Comparison of ENCODE assay signal across 8 cellular contexts in the genomic region with DNA sequence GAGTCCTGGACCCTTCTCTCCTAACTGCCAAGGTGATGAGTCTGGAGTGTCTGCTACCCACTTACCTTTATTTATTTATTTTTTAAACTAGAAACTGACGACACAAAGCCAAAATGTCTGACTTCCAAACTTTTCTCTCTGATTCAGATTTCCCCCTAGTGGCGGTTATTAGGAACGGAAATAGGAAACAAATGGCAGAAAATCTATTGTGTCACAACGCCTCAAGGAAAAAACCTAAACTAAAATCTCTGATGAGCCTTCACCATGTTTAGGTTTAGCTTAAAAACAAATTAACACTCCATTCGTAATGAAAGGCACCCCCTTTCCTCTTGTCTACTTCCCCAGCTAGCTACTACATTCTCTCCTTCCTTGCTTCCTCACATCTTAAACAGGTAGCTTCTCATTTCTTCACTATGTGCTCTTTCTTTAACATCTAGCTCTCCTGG.
DNase-seq lines count a peak whose midpoint lies in the region; ATAC-seq, FAIRE-seq and TF ChIP-seq lines count a peak whose summit lies in the region.

No MANE protein-coding gene starts in this region.

- H3K4me2 ChIP-seq in OCI-LY7 (ENCODE audit: low read length) (no peak overlapping the region), neural progenitor cell (no peak overlapping the region)

- intact Hi-C loops in OCI-LY7 (cut with micrococcal nuclease; ENCODE audit: unreplicated experiment) = no loop called here

- H3K4me1 Mint-ChIP-seq in neural progenitor cell = peaks cover 5% of the 10 kb centered on the region

- H3K9me3 ChIP-seq in OCI-LY7 (ENCODE audit: low read length) (no peaks in the 10 kb centered on the region), neural progenitor cell (ENCODE audit: low read depth) (no peaks in the 10 kb centered on the region)

- no peak overlapping the region for H3K27ac ChIP-seq in OCI-LY7 (ENCODE audit: low read depth, low read length, poor library complexity, severe bottlenecking)
- no peak overlapping the region for H3K27ac ChIP-seq in neural progenitor cell

- POLR2A ChIA-PET in OCI-LY7 (lab: Charles Lee) = interaction anchor here (1.7 kb wide), 1 partner anchor 9 kb away, joined by 4 read pairs; no protein-coding TSS in a partner anchor

- CTCF ChIA-PET in OCI-LY7 (lab: Charles Lee; ENCODE audit: unreplicated experiment) = no interaction called here

- DNase-seq in Ammon's horn (ENCODE audit: low spot score) (peak; percentile 23), H4 (ENCODE audit: low spot score) (peak; percentile 33), OCI-LY7 (ENCODE audit: low spot score) (peak; percentile 43), neural progenitor cell (ENCODE audit: low spot score) (peak; percentile 60), cortex of kidney (lab: John Stamatoyannopoulos, UW) (no peak), GM12892 (ENCODE audit: insufficient read length) (no peak)

- no peaks in the 10 kb centered on the region for H3K9me3 Mint-ChIP-seq in neural progenitor cell

- H3K9me2 ChIP-seq in OCI-LY7 (ENCODE audit: insufficient read depth, low read length) = no peaks in the 10 kb centered on the region

- peak overlapping the region; percentile 43; the same call in 1 of the 2 replicates for H2AFZ ChIP-seq in OCI-LY7 (ENCODE audit: low read length)
- peak overlapping the region; percentile 98 for H2AFZ ChIP-seq in neural progenitor cell (replicated peaks)

- H3K27me3 ChIP-seq in neural progenitor cell = no peaks in the 10 kb centered on the region

- H4K20me1 ChIP-seq in OCI-LY7 (ENCODE audit: insufficient read depth, low read length) (no peaks in the 10 kb centered on the region), neural progenitor cell (ENCODE audit: low read depth) (no peaks in the 10 kb centered on the region)

- H3K4me3 ChIP-seq in OCI-LY7 (ENCODE audit: low read depth, low read length, poor library complexity, severe bottlenecking) (no peak overlapping the region), neural progenitor cell (no peak overlapping the region)

- H3K36me3 Mint-ChIP-seq in neural progenitor cell = peaks cover 10% of the 10 kb centered on the region

- H3K36me3 ChIP-seq in OCI-LY7 (ENCODE audit: insufficient read depth, low read length) = peaks cover 32% of the 10 kb centered on the region
- H3K36me3 ChIP-seq in neural progenitor cell = no peaks in the 10 kb centered on the region

- H3K27ac Mint-ChIP-seq in neural progenitor cell = no peak overlapping the region

- BruUV-seq in OCI-LY7 (replicated peaks; lab: Mats Ljungman, UMichigan) = no TSS peak

- no peak for TF ChIP-seq POLR2A in GM12892 (IDR thresholded peaks at IDR 0.05; ENCODE audit: low read depth, low read length)

- no peak for ATAC-seq in GM19023 (IDR thresholded peaks at IDR 0.05; ENCODE audit: unreplicated experiment)

- H3K79me2 ChIP-seq in OCI-LY7 (ENCODE audit: insufficient read depth, low read depth, low read length) = no peaks in the 10 kb centered on the region
- no peaks in the 10 kb centered on the region for H3K79me2 ChIP-seq in neural progenitor cell (ENCODE audit: low read depth)

- peaks cover 2% of the 10 kb centered on the region for H3K27me3 Mint-ChIP-seq in neural progenitor cell (ENCODE audit: insufficient read depth, low read depth)

- H3F3A ChIP-seq in neural progenitor cell (ENCODE audit: low read depth) = no peaks in the 10 kb centered on the region

- no peaks in the 10 kb centered on the region for H3K4me1 ChIP-seq in OCI-LY7 (ENCODE audit: insufficient read depth, low read length, poor library complexity, severe bottlenecking)
- H3K4me1 ChIP-seq in neural progenitor cell = no peaks in the 10 kb centered on the region

- no peak overlapping the region for H3K4me3 Mint-ChIP-seq in neural progenitor cell

- FAIRE-seq in endometrium (lab: Jason Lieb, UNC) = peak; percentile 80
- no peak for FAIRE-seq in GM12892 (lab: Jason Lieb, UNC)

- TF ChIP-seq CTCF in OCI-LY7 (conservative IDR thresholded peaks at IDR 0.05; ENCODE audit: low read length) (peak; percentile 86), neural progenitor cell (IDR thresholded peaks at IDR 0.05) (peak; percentile 75)

- no peak overlapping the region for H3K9ac ChIP-seq in neural progenitor cell

Comparison
In these comparisons a context has a peak if more than half of its experiments do, and no peak if none do; other contexts are left out.
1. DNase-seq: peak in Ammon's horn (single experiment), H4 (single experiment), OCI-LY7 (single experiment) and neural progenitor cell (single experiment); none in cortex of kidney (single experiment) and GM12892 (single experiment).